11 cellular contexts compared by ENCODE assay signal in the genomic region with DNA sequence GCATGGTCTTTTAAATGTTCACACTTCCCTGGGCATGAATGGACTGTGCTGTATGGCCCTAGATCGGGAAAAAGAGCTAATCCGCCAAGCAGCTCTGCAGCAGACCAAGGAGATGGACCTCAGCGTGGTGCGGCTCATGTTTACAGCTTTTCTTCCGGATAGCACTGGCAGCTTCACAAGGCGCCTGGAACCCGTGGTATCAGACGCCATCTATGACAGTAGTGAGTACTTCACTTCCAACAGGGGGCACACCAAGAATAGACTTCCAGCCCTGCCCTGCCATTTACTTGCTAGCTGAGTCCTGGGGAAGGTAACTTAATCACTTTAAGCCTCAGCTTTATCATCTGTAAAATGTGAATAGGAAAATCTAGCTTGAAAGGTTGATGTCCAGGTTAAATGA.
DNase-seq lines count a peak whose midpoint lies in the region; ATAC-seq and TF ChIP-seq lines count a peak whose summit lies in the region.
"Had no signal": no experiment of that assay in that cellular context is flagged by ENCODE, and none has a peak within 500 bp of the region (broad histone marks: within the 10 kb centered on the region; RNA-seq: fewer than 3 reads in every experiment).

No MANE protein-coding gene starts in this region.

- H3K9me3 Mint-ChIP-seq in activated naive CD8-positive, alpha-beta T cell treated with anti-CD3 and anti-CD28 coated beads, Interleukin-2, amount 10 ng/mL, durations not matched to agents 7 days and 5 days: no peaks in the 10 kb centered on the region

- H3K4me3 ChIP-seq in H7 (ENCODE audit: insufficient read depth, low read depth, low read length): no peak overlapping the region
- H3K4me3 ChIP-seq: lung had no signal

- peak overlapping the region; percentile 36 for H3K27ac Mint-ChIP-seq in activated naive CD8-positive, alpha-beta T cell treated with anti-CD3 and anti-CD28 coated beads, Interleukin-2, amount 10 ng/mL, durations not matched to agents 7 days and 5 days

- no peak for TF ChIP-seq CTCF in omental fat pad (IDR thresholded peaks at IDR 0.05)

- H3K36me3 Mint-ChIP-seq in activated naive CD8-positive, alpha-beta T cell treated with anti-CD3 and anti-CD28 coated beads, Interleukin-2, amount 10 ng/mL, durations not matched to agents 7 days and 5 days: peaks cover 51% of the 10 kb centered on the region

- H3K36me3 ChIP-seq in H7 (replicated peaks; ENCODE audit: control insufficient read depth, insufficient read depth, low read length): no peaks in the 10 kb centered on the region

- DNase-seq in Ammon's horn (ENCODE audit: low spot score) (peak; percentile 15), H7 (peak; percentile 50), islet precursor cell (peak; percentile 80), mesenteric fat pad (ENCODE audit: low spot score) (no peak), omental fat pad (ENCODE audit: low spot score) (no peak), ureter (ENCODE audit: low spot score) (no peak)
- no peak for DNase-seq in activated naive CD8-positive, alpha-beta T cell treated with anti-CD3 and anti-CD28 coated beads, Interleukin-2, amount 10 ng/mL, durations not matched to agents 7 days and 5 days
- no peak for DNase-seq in stimulated activated naive CD4-positive, alpha-beta T cell treated with Interleukin-2 at 50 U/mL for 16 hours (lab: John Stamatoyannopoulos, UW)
- DNase-seq: central memory CD4-positive, alpha-beta T cell; NCI-H1048 had no signal

- H3K4me1 Mint-ChIP-seq in activated naive CD8-positive, alpha-beta T cell treated with anti-CD3 and anti-CD28 coated beads, Interleukin-2, amount 10 ng/mL, durations not matched to agents 7 days and 5 days: peaks cover 69% of the 10 kb centered on the region

- peak; percentile 57 for ATAC-seq in activated naive CD8-positive, alpha-beta T cell treated with anti-CD3 and anti-CD28 coated beads, Interleukin-2, amount 10 ng/mL, durations not matched to agents 7 days and 5 days (ENCODE audit: low read depth)
- ATAC-seq in omental fat pad (ENCODE audit: low FRiP score): no peak

- no peaks in the 10 kb centered on the region for H3K27me3 Mint-ChIP-seq in activated naive CD8-positive, alpha-beta T cell treated with anti-CD3 and anti-CD28 coated beads, Interleukin-2, amount 10 ng/mL, durations not matched to agents 7 days and 5 days

- H3K4me3 Mint-ChIP-seq in activated naive CD8-positive, alpha-beta T cell treated with anti-CD3 and anti-CD28 coated beads, Interleukin-2, amount 10 ng/mL, durations not matched to agents 7 days and 5 days: no peak overlapping the region

- no peaks in the 10 kb centered on the region for H3K27me3 ChIP-seq in H7 (ENCODE audit: control insufficient read depth, insufficient read depth, low read length)

- POLR2A ChIA-PET in activated naive CD8-positive, alpha-beta T cell treated with anti-CD3 and anti-CD28 coated beads, Interleukin-2, amount 10 ng/mL, durations not matched to agents 7 days and 5 days (lab: Charles Lee): interaction anchor here (1.0 to 1.8 kb wide), 3 partner anchors 17 to 34 kb away, joined by 3 to 4 read pairs (median 3); no protein-coding TSS in a partner anchor

Comparison
In these comparisons a context has a peak if more than half of its experiments do, and no peak if none do; other contexts are left out.
1. DNase-seq: peak in Ammon's horn (single experiment), H7 (single experiment) and islet precursor cell (single experiment); none in activated naive CD8-positive, alpha-beta T cell treated with anti-CD3 and anti-CD28 coated beads, Interleukin-2, amount 10 ng/mL, durations not matched to agents 7 days and 5 days (single experiment), mesenteric fat pad (single experiment), omental fat pad (single experiment), ureter (single experiment) and stimulated activated naive CD4-positive, alpha-beta T cell treated with Interleukin-2 at 50 U/mL for 16 hours (single experiment).